Comparison of ENCODE assay signal across 25 cellular contexts in the genomic region with DNA sequence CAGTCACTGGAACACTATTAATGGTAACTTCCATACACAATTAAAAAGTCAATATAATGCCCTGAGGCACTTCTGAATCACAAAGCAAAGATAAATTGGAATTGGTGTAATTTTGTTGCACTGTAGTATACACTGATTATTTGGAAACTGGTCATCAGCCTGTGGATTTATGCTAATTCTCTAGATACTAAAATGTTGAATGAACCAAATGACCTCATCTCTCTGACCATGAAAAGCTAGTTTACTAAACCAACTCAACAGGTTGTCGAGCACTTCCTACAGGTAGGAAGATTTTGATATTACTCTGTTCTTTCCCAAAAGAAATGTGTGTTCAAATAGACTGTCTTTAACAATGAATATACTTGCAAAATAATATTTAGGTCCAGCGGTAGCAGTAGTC. TPM values are rescaled to one million over a fixed set of nuclear protein-coding genes. Genes with fewer than 3 reads are reported as not detected.
A peak's percentile ranks its signal among the peaks of the same experiment; 100 is the strongest.
DNase-seq lines count a peak whose midpoint lies in the region; ATAC-seq and TF ChIP-seq lines count a peak whose summit lies in the region.
"Had no signal": no experiment of that assay in that cellular context is flagged by ENCODE, and none has a peak within 500 bp of the region (broad histone marks: within the 10 kb centered on the region; RNA-seq: fewer than 3 reads in every experiment).

No MANE protein-coding gene starts in this region.

- no peak for ATAC-seq in GM21360 (IDR thresholded peaks at IDR 0.05; ENCODE audit: unreplicated experiment)
- ATAC-seq: activated CD4-positive, alpha-beta T cell treated with anti-CD3 and anti-CD28 coated beads for 36 hours; effector memory CD8-positive, alpha-beta T cell; natural killer cell; stimulated activated naive CD8-positive, alpha-beta T cell treated with anti-CD3 and anti-CD28 coated beads, Interleukin-15, amount 100 ng/mL, for 72 hours; T-cell had no signal

- no peaks in the 10 kb centered on the region for H3F3A ChIP-seq in neural cell (ENCODE audit: insufficient read depth, low read length, poor library complexity, severe bottlenecking)

- no peak for TF ChIP-seq CTCF in Calu3 (IDR thresholded peaks at IDR 0.05; ENCODE audit: unreplicated experiment)
- TF ChIP-seq CTCF in endothelial cell (IDR thresholded peaks at IDR 0.05; ENCODE audit: unreplicated experiment) = no peak
- no peak for TF ChIP-seq CTCF in neural cell (IDR thresholded peaks at IDR 0.05; ENCODE audit: poor library complexity, severe bottlenecking)
- no peak for TF ChIP-seq CTCF in lower leg skin (IDR thresholded peaks at IDR 0.05)

- no TSS peak for BruUV-seq in Calu3 (replicated peaks; lab: Mats Ljungman, UMichigan)

- H3K79me2 ChIP-seq in neural cell (replicated peaks; ENCODE audit: insufficient read depth, low read length) = peaks cover 95% of the 10 kb centered on the region

- CTCF ChIA-PET in Calu3 (lab: Charles Lee) = interaction anchor here (0.7 kb wide), 1 partner anchor 498 kb away, joined by 3 read pairs; no protein-coding TSS in a partner anchor
- CTCF ChIA-PET in activated naive CD4-positive, alpha-beta T cell treated with anti-CD3 and anti-CD28 coated beads for 36 hours (lab: Charles Lee) = interaction anchor here (2.0 kb wide), 1 partner anchor 136 kb away, joined by 9 read pairs; no protein-coding TSS in a partner anchor

- intact Hi-C loops in Calu3 (cut with micrococcal nuclease; ENCODE audit: unreplicated experiment) (loop anchor here (5.0 kb wide), 1 partner anchor 898 kb away; no protein-coding TSS in a partner anchor), lower leg skin (cut with DNase I; ENCODE audit: low total_unique reads) (no loop called here)
- intact Hi-C loops in activated naive CD4-positive, alpha-beta T cell treated with anti-CD3 and anti-CD28 coated beads for 36 hours (cut with micrococcal nuclease) = no loop called here

- no peak overlapping the region for H3K27ac Mint-ChIP-seq in Calu3 (ENCODE audit: unreplicated experiment)
- no peak overlapping the region for H3K27ac Mint-ChIP-seq in endothelial cell (ENCODE audit: unreplicated experiment)
- no peak overlapping the region for H3K27ac Mint-ChIP-seq in activated naive CD4-positive, alpha-beta T cell treated with anti-CD3 and anti-CD28 coated beads for 36 hours
- H3K27ac Mint-ChIP-seq: activated CD4-positive, alpha-beta T cell treated with anti-CD3 and anti-CD28 coated beads for 36 hours; activated naive CD8-positive, alpha-beta T cell; activated T-helper 1 cell treated with anti-CD3 and anti-CD28 coated beads, Interleukin-12 subunit alpha, Interleukin-12 subunit beta, Interleukin-2, Interleukin-4 antibody, amounts not matched to agents 30 ng/mL and 10 ng/mL and 1 ng/mL, durations not matched to agents 14 hours and 24 hours and 36 hours; effector memory CD8-positive, alpha-beta T cell; natural killer cell; progenitor cell of endocrine pancreas; stimulated activated naive CD8-positive, alpha-beta T cell treated with anti-CD3 and anti-CD28 coated beads, Interleukin-15, amount 100 ng/mL, for 72 hours; T-cell had no signal

- no peak for TF ChIP-seq EP300 in neural cell (conservative IDR thresholded peaks at IDR 0.05; ENCODE audit: poor library complexity, severe bottlenecking)

- H3K27me3 Mint-ChIP-seq in Calu3 (ENCODE audit: unreplicated experiment) = no peaks in the 10 kb centered on the region
- peaks cover 5% of the 10 kb centered on the region for H3K27me3 Mint-ChIP-seq in endothelial cell (ENCODE audit: unreplicated experiment)
- peaks cover 43% of the 10 kb centered on the region for H3K27me3 Mint-ChIP-seq in activated naive CD4-positive, alpha-beta T cell treated with anti-CD3 and anti-CD28 coated beads for 36 hours (ENCODE audit: low read depth)
- H3K27me3 Mint-ChIP-seq: progenitor cell of endocrine pancreas had no signal

- H3K9ac ChIP-seq in neural cell (ENCODE audit: low read length) = no peak overlapping the region

- no peak overlapping the region for H2AFZ ChIP-seq in neural cell (ENCODE audit: low read depth, low read length)

- H3K36me3 Mint-ChIP-seq in Calu3 (ENCODE audit: insufficient read depth, unreplicated experiment) = peaks cover 72% of the 10 kb centered on the region
- peaks cover 75% of the 10 kb centered on the region for H3K36me3 Mint-ChIP-seq in endothelial cell (ENCODE audit: low read depth, unreplicated experiment)
- no peaks in the 10 kb centered on the region for H3K36me3 Mint-ChIP-seq in activated naive CD4-positive, alpha-beta T cell treated with anti-CD3 and anti-CD28 coated beads for 36 hours (ENCODE audit: low read depth)
- H3K36me3 Mint-ChIP-seq: activated naive CD8-positive, alpha-beta T cell; natural killer cell; T-cell had no signal

- H3K9me3 ChIP-seq in neural cell (ENCODE audit: low read length) = no peaks in the 10 kb centered on the region

- H3K9me3 Mint-ChIP-seq in Calu3 (ENCODE audit: low read depth, unreplicated experiment) = no peaks in the 10 kb centered on the region
- H3K9me3 Mint-ChIP-seq in endothelial cell (ENCODE audit: unreplicated experiment) = no peaks in the 10 kb centered on the region
- no peaks in the 10 kb centered on the region for H3K9me3 Mint-ChIP-seq in activated naive CD4-positive, alpha-beta T cell treated with anti-CD3 and anti-CD28 coated beads for 36 hours
- H3K9me3 Mint-ChIP-seq: activated T-helper 1 cell treated with anti-CD3 and anti-CD28 coated beads, Interleukin-12 subunit alpha, Interleukin-12 subunit beta, Interleukin-2, Interleukin-4 antibody, amounts not matched to agents 30 ng/mL and 10 ng/mL and 1 ng/mL, durations not matched to agents 14 hours and 24 hours and 36 hours; effector memory CD8-positive, alpha-beta T cell; natural killer cell; stimulated activated naive CD8-positive, alpha-beta T cell treated with anti-CD3 and anti-CD28 coated beads, Interleukin-15, amount 100 ng/mL, for 72 hours; T-cell had no signal

- WGBS in lower leg skin, 2 donors = 88 to 89% methylated on average over 2 of the region's 2 CpGs

- H3K4me3 Mint-ChIP-seq in Calu3 (ENCODE audit: low read depth, unreplicated experiment) (peak overlapping the region; percentile 85), endothelial cell (ENCODE audit: unreplicated experiment) (peak overlapping the region; percentile 99)
- H3K4me3 Mint-ChIP-seq in activated naive CD4-positive, alpha-beta T cell treated with anti-CD3 and anti-CD28 coated beads for 36 hours = no peak overlapping the region
- H3K4me3 Mint-ChIP-seq: activated CD4-positive, alpha-beta T cell treated with anti-CD3 and anti-CD28 coated beads for 36 hours; activated naive CD8-positive, alpha-beta T cell; activated T-helper 1 cell treated with anti-CD3 and anti-CD28 coated beads, Interleukin-12 subunit alpha, Interleukin-12 subunit beta, Interleukin-2, Interleukin-4 antibody, amounts not matched to agents 30 ng/mL and 10 ng/mL and 1 ng/mL, durations not matched to agents 14 hours and 24 hours and 36 hours; effector memory CD8-positive, alpha-beta T cell; natural killer cell; stimulated activated naive CD8-positive, alpha-beta T cell treated with anti-CD3 and anti-CD28 coated beads, Interleukin-15, amount 100 ng/mL, for 72 hours; T-cell had no signal

- H3K36me3 ChIP-seq in neural cell (ENCODE audit: insufficient read depth, low read length) = no peaks in the 10 kb centered on the region

- TF ChIP-seq POLR2A in lower leg skin (IDR thresholded peaks at IDR 0.05) = no peak

- H3K4me2 ChIP-seq in neural cell (ENCODE audit: low read length) = peak overlapping the region; percentile 28

- H3K9me2 ChIP-seq in neural cell (ENCODE audit: insufficient read depth, low read length) = no peaks in the 10 kb centered on the region

- DNase-seq in Calu3 (no peak), NCI-H146 treated with DMSO at 0.1 percent for 48 hours (lab: John Stamatoyannopoulos, UW; ENCODE audit: unreplicated experiment) (peak; percentile 96), endothelial cell (ENCODE audit: low spot score) (no peak), activated gamma-delta T cell treated with Interleukin-2 at 50 U/mL for 16 hours (no peak), lower leg skin (ENCODE audit: low spot score in 2 of 2) (no peak)
- DNase-seq in activated naive CD4-positive, alpha-beta T cell treated with anti-CD3 and anti-CD28 coated beads for 36 hours = no peak
- DNase-seq: activated CD4-positive, alpha-beta T cell treated with anti-CD3 and anti-CD28 coated beads for 36 hours; effector memory CD8-positive, alpha-beta T cell; foreskin fibroblast; hypothalamus; kidney; natural killer cell; NCI-H1105; NCI-H510A treated with DMSO at 0.1 percent for 48 hours; Right ventricle myocardium superior; small intestine; stimulated activated CD4-positive, alpha-beta T cell treated with anti-CD3 and anti-CD28 coated beads, Interleukin-2, amount 100 ng/mL, for 48 hours; stimulated activated naive CD8-positive, alpha-beta T cell treated with anti-CD3 and anti-CD28 coated beads, Interleukin-15, amount 100 ng/mL, for 72 hours; T-cell; trophoblast cell had no signal

- H3K4me1 Mint-ChIP-seq in Calu3 (ENCODE audit: low read depth, unreplicated experiment) (peaks cover 38% of the 10 kb centered on the region), endothelial cell (ENCODE audit: unreplicated experiment) (peaks cover 43% of the 10 kb centered on the region)
- H3K4me1 Mint-ChIP-seq in activated naive CD4-positive, alpha-beta T cell treated with anti-CD3 and anti-CD28 coated beads for 36 hours (ENCODE audit: low read depth) = peaks cover 15% of the 10 kb centered on the region

- no peak for TF ChIP-seq RAD21 in neural cell (conservative IDR thresholded peaks at IDR 0.05)

- no peaks in the 10 kb centered on the region for H4K20me1 ChIP-seq in neural cell (ENCODE audit: insufficient read depth)

- H3K27ac ChIP-seq in neural cell (ENCODE audit: low read length) = no peak overlapping the region

- H3K4me3 ChIP-seq in neural cell (ENCODE audit: low read length) (peak overlapping the region; percentile 85), lower leg skin (ENCODE audit: low read depth, poor library complexity, severe bottlenecking) (no peak overlapping the region)

- no peaks in the 10 kb centered on the region for H3K27me3 ChIP-seq in neural cell (ENCODE audit: insufficient read depth, low read depth, low read length)

TF ChIP-seq in neural cell, 6 proteins besides CTCF, POLR2A, EP300 and RAD21 (continues in another document):
- TF ChIP-seq POLR2AphosphoS5 (IDR thresholded peaks at IDR 0.05) (no peak), MXI1 (conservative IDR thresholded peaks at IDR 0.05; ENCODE audit: poor library complexity, severe bottlenecking) (no peak), TAF1 (IDR thresholded peaks at IDR 0.05; ENCODE audit: low read depth) (no peak), EZH2 (IDR thresholded peaks at IDR 0.05; ENCODE audit: borderline replicate concordance, insufficient read depth, low read length, poor library complexity, severe bottlenecking) (no peak), SMC3 (conservative IDR thresholded peaks at IDR 0.05; ENCODE audit: poor library complexity) (no peak)

RNA-seq across cellular contexts. Expression of a gene that starts 5.3 kb away (rescaled TPM):
- 96.3 and 99.1 TPM in 2 replicates for total RNA-seq in Calu3 (2022)
- 486 TPM for total RNA-seq in endothelial cell (ENCODE audit: unreplicated experiment)
- 23.2 and 24.5 TPM in 2 replicates for polyA plus RNA-seq in neural cell
- polyA minus RNA-seq in neural cell = 73.0 and 77.2 TPM in 2 replicates
- 10 to 100 TPM in 3 of 4 donors, 1 to 10 TPM in 1; 8.2 to 24.6 (median 18.7) TPM for total RNA-seq in lower leg skin
- under 1 TPM in 1 of 2 experiments, not detected in 1; 0.10 TPM for total RNA-seq in activated naive CD4-positive, alpha-beta T cell treated with anti-CD3 and anti-CD28 coated beads for 36 hours

Comparison
In these comparisons a context has a peak if more than half of its experiments do, and no peak if none do; other contexts are left out.
1. RNA of a gene that starts 5.3 kb away (total RNA-seq): 486 TPM in endothelial cell (single experiment), 96.3 to 99.1 TPM in Calu3 and 8.2 to 24.6 TPM in lower leg skin; 0.10 TPM in activated naive CD4-positive, alpha-beta T cell treated with anti-CD3 and anti-CD28 coated beads for 36 hours; every median in the first group is over 4 times any median in the second.